In genomic region chr1:44797886-44798285, GRCh38 we compare ENCODE assay signal across 4 cellular contexts. TPM values are rescaled to one million over a fixed set of nuclear protein-coding genes. Genes with fewer than 3 reads are reported as not detected.
"Had no signal": no experiment of that assay in that cellular context is flagged by ENCODE, and none has a peak within 500 bp of the region (broad histone marks: within the 10 kb centered on the region; RNA-seq: fewer than 3 reads in every experiment).

No MANE protein-coding gene starts in this region.

RNA-seq across cellular contexts. Expression of gene DYNLT4, which starts 9.3 kb away (rescaled TPM):
- total RNA-seq: activated CD8-positive, alpha-beta memory T cell treated with anti-CD3 and anti-CD28 coated beads for 36 hours; ascending aorta; frontal cortex; temporal lobe had no signal

RNA-seq across cellular contexts. Expression of gene BEST4, which starts 9.9 kb away (rescaled TPM):
- total RNA-seq: ascending aorta had no signal
